12 cellular contexts compared by ENCODE assay signal in genomic region chr2:98701230-98701629, GRCh38. TPM values are rescaled to one million over a fixed set of nuclear protein-coding genes. Genes with fewer than 3 reads are reported as not detected.
DNase-seq lines count a peak whose midpoint lies in the region; ATAC-seq and TF ChIP-seq lines count a peak whose summit lies in the region.
"Had no signal": no experiment of that assay in that cellular context is flagged by ENCODE, and none has a peak within 500 bp of the region (broad histone marks: within the 10 kb centered on the region; RNA-seq: fewer than 3 reads in every experiment).

No MANE protein-coding gene starts in this region.

- H3K9me3 Mint-ChIP-seq in effector memory CD8-positive, alpha-beta T cell, result no peaks in the 10 kb centered on the region
- H3K9me3 Mint-ChIP-seq: brain had no signal

- no peak overlapping the region for H3K4me3 ChIP-seq in SK-N-SH (ENCODE audit: low read depth in 2 of 2, low read length in 1 of 2)
- no peak overlapping the region for H3K4me3 ChIP-seq in lower lobe of right lung
- H3K4me3 ChIP-seq: spleen had no signal

- 56% methylated on average over 1 of the region's 1 CpG for WGBS in SK-N-SH (ENCODE audit: low lambda C conversion rate)

- H3K9ac ChIP-seq in SK-N-SH, result no peak overlapping the region

- no peak overlapping the region for H2AFZ ChIP-seq in SK-N-SH (ENCODE audit: low read depth)

- H3K9me3 ChIP-seq in SK-N-SH (no peaks in the 10 kb centered on the region), lower lobe of right lung (no peaks in the 10 kb centered on the region)
- H3K9me3 ChIP-seq: spleen had no signal

- intact Hi-C loops in lower lobe of right lung (cut with DNase I), result no loop called here

- DNase-seq in SK-N-SH (no peak), lower lobe of right lung (no peak), stromal cell of bone marrow (ENCODE audit: low read depth) (peak; percentile 27), NCI-H146 treated with DMSO at 0.1 percent for 48 hours (lab: John Stamatoyannopoulos, UW; ENCODE audit: unreplicated experiment) (no peak), DMS 273 treated with DMSO at 0.1 percent for 48 hours (lab: John Stamatoyannopoulos, UW) (no peak)
- no peak for DNase-seq in effector memory CD8-positive, alpha-beta T cell
- DNase-seq: foreskin keratinocyte, left colon, spleen had no signal

- H3K36me3 ChIP-seq in SK-N-SH (replicated peaks in 1 of 2; ENCODE audit: control insufficient read depth in 1 of 2, insufficient read depth in 2 of 2, low read length in 1 of 2) (no peaks in the 10 kb centered on the region), lower lobe of right lung (no peaks in the 10 kb centered on the region)

- peaks cover 60 to 69% of the 10 kb centered on the region in 2 donors for H3K4me1 Mint-ChIP-seq in effector memory CD8-positive, alpha-beta T cell (ENCODE audit: low read depth in 2 of 2)

- POLR2A ChIA-PET in SK-N-SH (lab: Yijun Ruan, JAX), result no interaction called here

- no peak for TF ChIP-seq EP300 in SK-N-SH (IDR thresholded peaks at IDR 0.05; ENCODE audit: borderline replicate concordance in 1 of 2, low read depth in 1 of 2, low read length in 1 of 2)

- no peaks in the 10 kb centered on the region for H3F3A ChIP-seq in SK-N-SH (replicated peaks; ENCODE audit: insufficient read depth)

- H3K27ac Mint-ChIP-seq in effector memory CD8-positive, alpha-beta T cell, result peak overlapping the region; percentile 81 to 95

- no peaks in the 10 kb centered on the region for H3K36me3 Mint-ChIP-seq in effector memory CD8-positive, alpha-beta T cell (ENCODE audit: insufficient read depth)
- H3K36me3 Mint-ChIP-seq: brain had no signal

- no peak overlapping the region for H3K4me2 ChIP-seq in SK-N-SH

- peaks cover 0 to 9% of the 10 kb centered on the region in 2 experiments; a peak in 1 of 4 replicates for H3K4me1 ChIP-seq in SK-N-SH (ENCODE audit: control insufficient read depth in 1 of 2, insufficient read depth in 2 of 2, low read depth in 1 of 2, low read length in 1 of 2)
- H3K4me1 ChIP-seq in lower lobe of right lung, result peaks cover 59% of the 10 kb centered on the region
- H3K4me1 ChIP-seq: foreskin keratinocyte had no signal

- no peaks in the 10 kb centered on the region for H3K27me3 Mint-ChIP-seq in effector memory CD8-positive, alpha-beta T cell
- H3K27me3 Mint-ChIP-seq: brain had no signal

- TF ChIP-seq CTCF in SK-N-SH (IDR thresholded peaks at IDR 0.05) (no peak), lower lobe of right lung (IDR thresholded peaks at IDR 0.05) (no peak)

- no peaks in the 10 kb centered on the region for H3K79me2 ChIP-seq in SK-N-SH (ENCODE audit: insufficient read depth)

- H3K27ac ChIP-seq in SK-N-SH (ENCODE audit: low read depth in 2 of 2, low read length in 1 of 2) (no peak overlapping the region; a peak in 1 of 4 replicates), lower lobe of right lung (peak overlapping the region; percentile 13)
- H3K27ac ChIP-seq: foreskin keratinocyte had no signal

- ATAC-seq in SK-N-SH treated with all-trans-retinoic acid at 6 μM for 48 hours (peak; percentile 43; the same call in 2 of the 3 replicates), lower lobe of right lung (peak; percentile 26 to 46), HG02884 (IDR thresholded peaks at IDR 0.05; ENCODE audit: unreplicated experiment) (no peak)
- no peak for ATAC-seq in effector memory CD8-positive, alpha-beta T cell (replicated peaks)
- ATAC-seq: foreskin keratinocyte had no signal

- no peaks in the 10 kb centered on the region for H3K9me2 ChIP-seq in SK-N-SH

- H3K27me3 ChIP-seq in SK-N-SH (ENCODE audit: insufficient read depth), result no peaks in the 10 kb centered on the region
- H3K27me3 ChIP-seq in lower lobe of right lung (ENCODE audit: low read depth), result no peaks in the 10 kb centered on the region
- H3K27me3 ChIP-seq: spleen had no signal

- CTCF ChIA-PET in SK-N-SH (lab: Yijun Ruan, JAX), result interaction anchor here (0.9 kb wide), 1 partner anchor 980 kb away, joined by 4 read pairs; no protein-coding TSS in a partner anchor

- no peaks in the 10 kb centered on the region for H4K20me1 ChIP-seq in SK-N-SH (ENCODE audit: insufficient read depth)

- no peak for TF ChIP-seq RAD21 in SK-N-SH (IDR thresholded peaks at IDR 0.05; ENCODE audit: low read length)

- no peak overlapping the region for H3K4me3 Mint-ChIP-seq in effector memory CD8-positive, alpha-beta T cell
- H3K4me3 Mint-ChIP-seq: brain had no signal

TF ChIP-seq in SK-N-SH treated with all-trans-retinoic acid at 6 μM for 48 hours, 23 proteins besides CTCF, POLR2A, EP300 and RAD21:
- TF ChIP-seq ISL1 (CRISPR knock-in tag; IDR thresholded peaks at IDR 0.05), result peak; percentile 37; the same call in 1 of the 2 replicates
- no peak for TF ChIP-seq ZFP3 (CRISPR knock-in tag; IDR thresholded peaks at IDR 0.05)

TF ChIP-seq in SK-N-SH, 30 proteins besides CTCF, POLR2A, EP300 and RAD21:
- no peak for TF ChIP-seq TEAD4 (IDR thresholded peaks at IDR 0.05; ENCODE audit: borderline replicate concordance, insufficient read depth)
- TF ChIP-seq GATA2 (CRISPR knock-in tag; IDR thresholded peaks at IDR 0.05), result no peak

RNA-seq across cellular contexts. Expression of gene MGAT4A, which starts 29.7 kb away (rescaled TPM):
- polyA plus RNA-seq in SK-N-SH (2012; rRNA removed), result 0.05 and 0.07 TPM in 2 replicates
- 0.09 and 0.33 TPM in 2 replicates for polyA plus RNA-seq in SK-N-SH (2012; cell fraction: cytosol; rRNA removed)
- polyA plus RNA-seq in SK-N-SH (2012; cell fraction: nucleus; rRNA removed), result 0.13 and 0.37 TPM in 2 replicates
- 82.0 TPM for total RNA-seq in lower lobe of right lung

Comparison
In these comparisons a context has a peak if more than half of its experiments do, and no peak if none do; other contexts are left out.
1. ATAC-seq: peak in SK-N-SH treated with all-trans-retinoic acid at 6 μM for 48 hours (single experiment) and lower lobe of right lung (2 of 2); none in effector memory CD8-positive, alpha-beta T cell (single experiment) and HG02884 (single experiment).